ENCODE assay signal across 15 cellular contexts in the genomic region with DNA sequence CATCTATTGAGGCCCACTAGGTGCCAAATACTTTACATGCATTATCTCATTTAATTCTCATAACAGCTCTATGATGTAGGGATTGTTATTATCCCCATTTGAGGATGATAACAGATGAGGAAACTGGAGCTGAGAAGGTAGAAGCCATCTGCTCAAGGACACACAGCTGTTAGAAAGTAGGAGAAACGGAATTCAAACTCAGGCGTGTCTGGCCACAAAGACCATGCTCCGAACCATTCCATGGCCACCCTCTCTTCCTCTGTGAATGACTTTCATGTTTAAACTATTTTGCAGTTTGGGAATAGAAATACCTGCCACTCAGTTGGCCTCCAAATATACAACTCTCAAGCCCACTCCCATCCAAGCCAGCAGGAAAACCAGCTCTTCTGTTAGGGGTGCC.
A peak's percentile ranks its signal among the peaks of the same experiment; 100 is the strongest.
DNase-seq lines count a peak whose midpoint lies in the region; ATAC-seq and TF ChIP-seq lines count a peak whose summit lies in the region.
"Had no signal": no experiment of that assay in that cellular context is flagged by ENCODE, and none has a peak within 500 bp of the region (broad histone marks: within the 10 kb centered on the region; RNA-seq: fewer than 3 reads in every experiment).

No MANE protein-coding gene starts in this region.

- peak overlapping the region; percentile 0 for H4K91ac ChIP-seq in trophoblast cell (ENCODE audit: low read depth, low read length)

- H2BK5ac ChIP-seq in trophoblast cell (ENCODE audit: low read depth, low read length, poor library complexity), result no peak overlapping the region

- peaks cover 31% of the 10 kb centered on the region for H3K4me1 Mint-ChIP-seq in activated T-helper 17 cell treated with anti-CD3 and anti-CD28 coated beads, Interleukin-2, amount 50 U/mL, for 72 hours

- ATAC-seq in activated T-helper 17 cell treated with anti-CD3 and anti-CD28 coated beads, Interleukin-2, amount 50 U/mL, for 72 hours (replicated peaks), result no peak
- ATAC-seq in GM21526 (IDR thresholded peaks at IDR 0.05; ENCODE audit: low FRiP score, unreplicated experiment) (no peak), GM21619 (IDR thresholded peaks at IDR 0.05; ENCODE audit: unreplicated experiment) (no peak)

- no peaks in the 10 kb centered on the region for H3K36me3 ChIP-seq in BLaER1
- no peaks in the 10 kb centered on the region for H3K36me3 ChIP-seq in BLaER1 treated with 17β-estradiol and CSF1 and Interleukin-3, amounts not matched to agents 10 nM and 100 nM
- no peaks in the 10 kb centered on the region for H3K36me3 ChIP-seq in trophoblast cell (ENCODE audit: control insufficient read depth in 1 of 2, insufficient read depth in 2 of 2, low read length in 2 of 2)
- H3K36me3 ChIP-seq in suprapubic skin, result no peaks in the 10 kb centered on the region

- peak overlapping the region; percentile 13 for H3K4ac ChIP-seq in trophoblast cell (ENCODE audit: low read depth, low read length)

- no peaks in the 10 kb centered on the region for H3K79me2 ChIP-seq in trophoblast cell (ENCODE audit: control insufficient read depth, insufficient read depth, low read length, poor library complexity)

- H3K27me3 ChIP-seq in BLaER1 (no peaks in the 10 kb centered on the region), trophoblast cell (ENCODE audit: insufficient read depth, low read length) (no peaks in the 10 kb centered on the region), suprapubic skin (no peaks in the 10 kb centered on the region)
- no peaks in the 10 kb centered on the region for H3K27me3 ChIP-seq in BLaER1 treated with 17β-estradiol and CSF1 and Interleukin-3, amounts not matched to agents 10 nM and 100 nM

- H4K8ac ChIP-seq in trophoblast cell (ENCODE audit: low read depth, low read length), result no peak overlapping the region

- H3K9me3 ChIP-seq in BLaER1, result no peaks in the 10 kb centered on the region
- no peaks in the 10 kb centered on the region for H3K9me3 ChIP-seq in BLaER1 treated with 17β-estradiol and CSF1 and Interleukin-3, amounts not matched to agents 10 nM and 100 nM (replicated peaks in 1 of 11)
- H3K9me3 ChIP-seq in trophoblast cell (ENCODE audit: insufficient read depth, low read depth, low read length), result no peaks in the 10 kb centered on the region
- H3K9me3 ChIP-seq in suprapubic skin, result no peaks in the 10 kb centered on the region

- WGBS in trophoblast cell (ENCODE audit: extremely low coverage, insufficient coverage, insufficient read length), result no CpG with 5 or more reads among the region's 3 CpGs
- WGBS in suprapubic skin, result 100% methylated on average over 3 of the region's 3 CpGs

- peak overlapping the region; percentile 82 for H3K27ac Mint-ChIP-seq in activated T-helper 17 cell treated with anti-CD3 and anti-CD28 coated beads, Interleukin-2, amount 50 U/mL, for 72 hours

- H3K4me2 ChIP-seq in BLaER1 (peak overlapping the region; percentile 69; the same call in 1 of the 2 replicates), trophoblast cell (ENCODE audit: low read length) (no peak overlapping the region)
- peak overlapping the region in 7 of 11 experiments; percentile 16 to 78 (median 72); a peak in 9 of 22 replicates for H3K4me2 ChIP-seq in BLaER1 treated with 17β-estradiol and CSF1 and Interleukin-3, amounts not matched to agents 10 nM and 100 nM
- H3K4me2 ChIP-seq: KMS-11 had no signal

- no peak overlapping the region for H3K9ac ChIP-seq in BLaER1
- H3K9ac ChIP-seq in BLaER1 treated with 17β-estradiol and CSF1 and Interleukin-3, amounts not matched to agents 10 nM and 100 nM, result no peak overlapping the region
- no peak overlapping the region for H3K9ac ChIP-seq in trophoblast cell (ENCODE audit: low read length)
- H3K9ac ChIP-seq: KMS-11 had no signal

- H4K20me1 ChIP-seq in BLaER1, result no peaks in the 10 kb centered on the region
- H4K20me1 ChIP-seq in BLaER1 treated with 17β-estradiol and CSF1 and Interleukin-3, amounts not matched to agents 10 nM and 100 nM, result no peaks in the 10 kb centered on the region

- no peak overlapping the region for H3K18ac ChIP-seq in trophoblast cell (ENCODE audit: low read length)

- no peak for TF ChIP-seq POLR2A in suprapubic skin (IDR thresholded peaks at IDR 0.05)

- TF ChIP-seq CTCF in suprapubic skin (IDR thresholded peaks at IDR 0.05), result no peak

- H3K27ac ChIP-seq in BLaER1, result peak overlapping the region; percentile 13; the same call in 1 of the 2 replicates
- H3K27ac ChIP-seq in BLaER1 treated with 17β-estradiol and CSF1 and Interleukin-3, amounts not matched to agents 10 nM and 100 nM, result peak overlapping the region in 3 of 11 experiments; percentile 12 to 67 (median 56); a peak in 3 of 22 replicates
- no peak overlapping the region for H3K27ac ChIP-seq in trophoblast cell (ENCODE audit: low read depth, low read length)
- H3K27ac ChIP-seq in suprapubic skin, result no peak overlapping the region
- H3K27ac ChIP-seq: KMS-11 had no signal

- no peak overlapping the region for H3K14ac ChIP-seq in trophoblast cell (ENCODE audit: low read length)

- H3K79me1 ChIP-seq in trophoblast cell (ENCODE audit: low read length), result peaks cover 24% of the 10 kb centered on the region

- H2BK120ac ChIP-seq in trophoblast cell (ENCODE audit: insufficient read depth, low read length, poor library complexity), result no peak overlapping the region

- H3K27me3 Mint-ChIP-seq in activated T-helper 17 cell treated with anti-CD3 and anti-CD28 coated beads, Interleukin-2, amount 50 U/mL, for 72 hours, result no peaks in the 10 kb centered on the region

- no peak overlapping the region for H4K12ac ChIP-seq in trophoblast cell (ENCODE audit: low read depth, low read length)

- H2AK5ac ChIP-seq in trophoblast cell (ENCODE audit: low read length), result no peak overlapping the region

- peak overlapping the region; percentile 82 for H3K4me3 Mint-ChIP-seq in activated T-helper 17 cell treated with anti-CD3 and anti-CD28 coated beads, Interleukin-2, amount 50 U/mL, for 72 hours
- H3K4me3 Mint-ChIP-seq: CD8-positive, alpha-beta memory T cell had no signal

- no peaks in the 10 kb centered on the region for H3K9me3 Mint-ChIP-seq in activated T-helper 17 cell treated with anti-CD3 and anti-CD28 coated beads, Interleukin-2, amount 50 U/mL, for 72 hours
- H3K9me3 Mint-ChIP-seq: CD8-positive, alpha-beta memory T cell had no signal

- peaks cover 16% of the 10 kb centered on the region for H3K36me3 Mint-ChIP-seq in activated T-helper 17 cell treated with anti-CD3 and anti-CD28 coated beads, Interleukin-2, amount 50 U/mL, for 72 hours (ENCODE audit: low read depth)
- H3K36me3 Mint-ChIP-seq: CD8-positive, alpha-beta memory T cell had no signal

- H2AFZ ChIP-seq in trophoblast cell (ENCODE audit: insufficient read depth, low read length, poor library complexity), result no peak overlapping the region

- H3K4me1 ChIP-seq in BLaER1, result peaks cover 83% of the 10 kb centered on the region
- H3K4me1 ChIP-seq in BLaER1 treated with 17β-estradiol and CSF1 and Interleukin-3, amounts not matched to agents 10 nM and 100 nM, result peaks cover 41 to 87% (median 66%) of the 10 kb centered on the region in 10 experiments
- H3K4me1 ChIP-seq in trophoblast cell (ENCODE audit: control insufficient read depth in 1 of 2, insufficient read depth in 2 of 2, low read length in 2 of 2), result peaks cover 7 to 19% of the 10 kb centered on the region in 2 experiments
- peaks cover 11% of the 10 kb centered on the region for H3K4me1 ChIP-seq in suprapubic skin

- H3K4me3 ChIP-seq in BLaER1, result no peak overlapping the region
- H3K4me3 ChIP-seq in BLaER1 treated with 17β-estradiol and CSF1 and Interleukin-3, amounts not matched to agents 10 nM and 100 nM, result no peak overlapping the region
- no peak overlapping the region for H3K4me3 ChIP-seq in trophoblast cell (ENCODE audit: low read depth, low read length)
- no peak overlapping the region for H3K4me3 ChIP-seq in suprapubic skin

- TF ChIP-seq EP300 in suprapubic skin (IDR thresholded peaks at IDR 0.05), result no peak

- H3K23ac ChIP-seq in trophoblast cell (ENCODE audit: low read length), result no peak overlapping the region

- peak overlapping the region; percentile 1 for H2BK12ac ChIP-seq in trophoblast cell (ENCODE audit: low read length)

- DNase-seq in trophoblast cell (no peak), suprapubic skin (ENCODE audit: low spot score in 2 of 2) (no peak), superior temporal gyrus (ENCODE audit: extremely low spot score) (no peak)
- DNase-seq: CD8-positive, alpha-beta memory T cell; NCI-H1105 treated with DMSO at 0.1 percent for 48 hours; NCI-H2081; NCI-H2171; NCI-H526 treated with DMSO at 0.1 percent for 48 hours; Right ventricle myocardium superior had no signal
